21 cellular contexts compared by ENCODE assay signal in the genomic region with DNA sequence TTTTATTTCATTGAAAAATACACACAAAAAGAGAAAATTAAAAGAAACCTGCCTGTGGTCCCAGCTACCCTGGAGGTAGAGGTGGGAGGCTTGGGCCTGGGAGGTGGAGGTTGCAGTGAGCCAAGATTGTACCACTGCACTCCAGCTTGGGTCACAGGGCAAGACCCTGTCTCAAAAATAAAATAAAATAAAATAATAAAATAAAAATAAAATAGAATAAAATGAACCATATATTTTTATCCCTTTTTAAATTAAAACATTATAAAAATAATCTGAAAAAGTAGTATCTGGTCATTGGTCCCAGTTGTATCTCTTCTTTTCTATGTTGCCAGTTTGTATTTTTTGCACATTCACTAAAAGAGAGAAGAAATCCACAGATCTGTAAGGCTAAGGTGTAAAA.
"Had no signal": no experiment of that assay in that cellular context is flagged by ENCODE, and none has a peak within 500 bp of the region (broad histone marks: within the 10 kb centered on the region; RNA-seq: fewer than 3 reads in every experiment).

No MANE protein-coding gene starts in this region.

- H3K9me3 ChIP-seq: SK-N-SH had no signal

- H3K4me2 ChIP-seq: SK-N-SH had no signal

- DNase-seq: IMR-90, Karpas-422, KG1, NCI-H1092, NCI-H1105 treated with DMSO at 0.1 percent for 48 hours, NCI-H1417 treated with DMSO at 0.1 percent for 48 hours, NCI-H146, NCI-H1694 treated with DMSO at 0.1 percent for 48 hours, NCI-H2029, NCI-H2081 treated with DMSO at 0.1 percent for 48 hours, NCI-H2171, NCI-H226, NCI-H446, NCI-H510A, NCI-H524 treated with DMSO at 0.1 percent for 48 hours, NCI-H69, NCI-H774, RPMI8226, SHP77, SK-N-SH, SW 1271 had no signal

- H3K9ac ChIP-seq: SK-N-SH had no signal
